ENCODE assay signal across 24 cellular contexts in genomic region chr5:23522553-23522952, GRCh38. TPM values are rescaled to one million over a fixed set of nuclear protein-coding genes. Genes with fewer than 3 reads are reported as not detected.
A peak's percentile ranks its signal among the peaks of the same experiment; 100 is the strongest.
DNase-seq lines count a peak whose midpoint lies in the region; ATAC-seq and TF ChIP-seq lines count a peak whose summit lies in the region.
"Had no signal": no experiment of that assay in that cellular context is flagged by ENCODE, and none has a peak within 500 bp of the region (broad histone marks: within the 10 kb centered on the region; RNA-seq: fewer than 3 reads in every experiment).

No MANE protein-coding gene starts in this region.

- H3K4me1 ChIP-seq in esophagus muscularis mucosa, result no peaks in the 10 kb centered on the region
- H3K4me1 ChIP-seq: A549; BLaER1 treated with 17β-estradiol and CSF1 and Interleukin-3, amounts not matched to agents 10 nM and 100 nM; Caco-2 had no signal

- H3K9me3 Mint-ChIP-seq in stimulated activated memory B cell treated with anti-CD40 and anti-IgM and Interleukin-4, amounts not matched to agents 10 μg/mL and 1 μg/mL and 100 μg/mL, for 72 hours, result peaks cover 3% of the 10 kb centered on the region

- WGBS in esophagus muscularis mucosa, result 88% methylated on average over 3 of the region's 4 CpGs

- no peaks in the 10 kb centered on the region for H3K27me3 ChIP-seq in esophagus muscularis mucosa
- H3K27me3 ChIP-seq: BLaER1 treated with 17β-estradiol and CSF1 and Interleukin-3, amounts not matched to agents 10 nM and 100 nM had no signal

- no peak overlapping the region for H3K27ac Mint-ChIP-seq in stimulated activated memory B cell treated with anti-CD40 and anti-IgM and Interleukin-4, amounts not matched to agents 10 μg/mL and 1 μg/mL and 100 μg/mL, for 72 hours
- H3K27ac Mint-ChIP-seq: B cell; CD4-positive, alpha-beta T cell; CD8-positive, alpha-beta T cell had no signal

- intact Hi-C loops in esophagus muscularis mucosa (cut with DNase I) (no loop called here), posterior vena cava (cut with DNase I) (no loop called here)

- no peaks in the 10 kb centered on the region for H3K36me3 Mint-ChIP-seq in stimulated activated memory B cell treated with anti-CD40 and anti-IgM and Interleukin-4, amounts not matched to agents 10 μg/mL and 1 μg/mL and 100 μg/mL, for 72 hours
- H3K36me3 Mint-ChIP-seq: CD8-positive, alpha-beta T cell had no signal

- no peak for TF ChIP-seq EP300 in esophagus muscularis mucosa (IDR thresholded peaks at IDR 0.05)

- H3K4me3 ChIP-seq in esophagus muscularis mucosa, result no peak overlapping the region
- H3K4me3 ChIP-seq: A549; BLaER1 treated with 17β-estradiol and CSF1 and Interleukin-3, amounts not matched to agents 10 nM and 100 nM; GM12878 had no signal

- peak; percentile 89 for DNase-seq in esophagus muscularis mucosa (ENCODE audit: extremely low spot score)
- DNase-seq in posterior vena cava (ENCODE audit: low spot score), result peak; percentile 42
- no peak for DNase-seq in activated CD8-positive, alpha-beta memory T cell treated with anti-CD3 and anti-CD28 coated beads, Interleukin-2, amount 50 U/mL, for 4 hours
- DNase-seq: AML-193; Caco-2; Calu3; CD4-positive, alpha-beta T cell; CD8-positive, alpha-beta T cell; DMS53; DMS79; DND-41; EL; GDM1 had no signal

- H3K36me3 ChIP-seq in esophagus muscularis mucosa, result no peaks in the 10 kb centered on the region
- H3K36me3 ChIP-seq: BLaER1 treated with 17β-estradiol and CSF1 and Interleukin-3, amounts not matched to agents 10 nM and 100 nM had no signal

- H3K27me3 Mint-ChIP-seq in stimulated activated memory B cell treated with anti-CD40 and anti-IgM and Interleukin-4, amounts not matched to agents 10 μg/mL and 1 μg/mL and 100 μg/mL, for 72 hours, result no peaks in the 10 kb centered on the region
- H3K27me3 Mint-ChIP-seq: B cell; CD4-positive, alpha-beta T cell had no signal

- TF ChIP-seq CTCF in esophagus muscularis mucosa (IDR thresholded peaks at IDR 0.05), result no peak

- H3K4me1 Mint-ChIP-seq in stimulated activated memory B cell treated with anti-CD40 and anti-IgM and Interleukin-4, amounts not matched to agents 10 μg/mL and 1 μg/mL and 100 μg/mL, for 72 hours, result no peaks in the 10 kb centered on the region
- H3K4me1 Mint-ChIP-seq: B cell had no signal

- ATAC-seq in stimulated activated memory B cell treated with anti-CD40 and anti-IgM and Interleukin-4, amounts not matched to agents 10 μg/mL and 1 μg/mL and 100 μg/mL, for 72 hours, result peak; percentile 61
- no peak for ATAC-seq in GM21619 (IDR thresholded peaks at IDR 0.05; ENCODE audit: unreplicated experiment)
- ATAC-seq: A549; CD8-positive, alpha-beta T cell; GM12878 had no signal

- no peak for TF ChIP-seq POLR2A in esophagus muscularis mucosa (IDR thresholded peaks at IDR 0.05; ENCODE audit: low read depth)

- H3K9me3 ChIP-seq in esophagus muscularis mucosa, result no peaks in the 10 kb centered on the region
- H3K9me3 ChIP-seq: A549, Caco-2 had no signal

- no peak overlapping the region for H3K27ac ChIP-seq in esophagus muscularis mucosa (replicated peaks in 1 of 4)
- H3K27ac ChIP-seq: 22Rv1; A549; BLaER1 treated with 17β-estradiol and CSF1 and Interleukin-3, amounts not matched to agents 10 nM and 100 nM; C4-2B had no signal

- no peak overlapping the region for H3K4me3 Mint-ChIP-seq in stimulated activated memory B cell treated with anti-CD40 and anti-IgM and Interleukin-4, amounts not matched to agents 10 μg/mL and 1 μg/mL and 100 μg/mL, for 72 hours
- H3K4me3 Mint-ChIP-seq: B cell; CD4-positive, alpha-beta T cell; CD8-positive, alpha-beta T cell had no signal

RNA-seq across cellular contexts. Expression of gene PRDM9, which starts 15.1 kb away (rescaled TPM):
- total RNA-seq in esophagus muscularis mucosa (not detected), posterior vena cava (not detected)
- total RNA-seq: A172; B cell; Caco-2; Calu3; CD4-positive, alpha-beta T cell; CD8-positive, alpha-beta T cell; Daoy; G401; GM12878 had no signal
